32 cellular contexts compared by ENCODE assay signal in the genomic region with DNA sequence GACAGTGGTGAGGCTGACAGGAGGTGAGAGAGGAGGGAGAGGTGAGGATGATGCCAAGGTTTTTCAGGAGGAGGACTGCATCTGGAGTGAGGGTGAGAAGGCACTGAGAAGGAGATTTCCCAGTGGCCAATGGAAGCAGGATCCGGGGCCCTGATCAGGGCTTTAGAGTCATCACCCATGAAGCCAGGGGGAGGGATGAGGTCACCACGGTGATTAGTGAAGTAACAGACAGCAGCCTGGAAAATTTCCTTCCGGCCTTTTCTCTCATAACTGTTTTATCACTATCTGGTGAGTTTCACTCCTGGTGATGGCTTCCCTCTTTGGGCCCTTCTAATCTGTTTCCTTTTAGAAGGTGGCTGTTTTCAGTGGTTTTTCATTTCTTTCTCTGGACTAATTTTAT.
A peak's percentile ranks its signal among the peaks of the same experiment; 100 is the strongest.
DNase-seq lines count a peak whose midpoint lies in the region; ATAC-seq, FAIRE-seq and TF ChIP-seq lines count a peak whose summit lies in the region.
"Had no signal": no experiment of that assay in that cellular context is flagged by ENCODE, and none has a peak within 500 bp of the region (broad histone marks: within the 10 kb centered on the region; RNA-seq: fewer than 3 reads in every experiment).

No MANE protein-coding gene starts in this region.

- peak overlapping the region in 1 of 2 experiments; percentile 30 for H3K14ac ChIP-seq in mesenchymal stem cell (ENCODE audit: low read length in 2 of 2)

- H3K9me3 ChIP-seq in GM12878 (replicated peaks; ENCODE audit: control insufficient read depth, insufficient read depth, low read length) (no peaks in the 10 kb centered on the region), mesenchymal stem cell (ENCODE audit: control insufficient read depth, low read length) (no peaks in the 10 kb centered on the region)
- H3K9me3 ChIP-seq: heart left ventricle, SK-N-SH, suprapubic skin had no signal

- TF ChIP-seq CTCF in GM12878 (IDR thresholded peaks at IDR 0.05 in 2 of 3, conservative IDR thresholded peaks at IDR 0.05 in 1 of 3; ENCODE audit: control insufficient read depth in 2 of 3, extremely low read depth in 1 of 3, insufficient read depth in 1 of 3, low read depth in 3 of 3, low read length in 3 of 3) = no peak

- H3K4ac ChIP-seq in mesenchymal stem cell (ENCODE audit: low read depth in 1 of 2, low read length in 2 of 2) = peak overlapping the region in 1 of 2 experiments; percentile 9

- POLR2A ChIA-PET in GM12878 (lab: Charles Lee) = no interaction called here

- no TSS peak for BruUV-seq in GM12878 (replicated peaks; lab: Mats Ljungman, UMichigan)

- H3K4me3 ChIP-seq in GM12878 = no peak overlapping the region
- H3K4me3 ChIP-seq in mesenchymal stem cell (ENCODE audit: insufficient read depth in 1 of 2, low read depth in 1 of 2, low read length in 2 of 2) = no peak overlapping the region
- H3K4me3 ChIP-seq: GM23338, heart left ventricle, K562, suprapubic skin had no signal

- H3K4me1 ChIP-seq in GM12878 (ENCODE audit: control insufficient read depth, insufficient read depth, low read length) = peaks cover 5% of the 10 kb centered on the region
- peaks cover 12% of the 10 kb centered on the region for H3K4me1 ChIP-seq in mesenchymal stem cell (ENCODE audit: control insufficient read depth, insufficient read depth, low read depth, low read length)

- DNase-seq in AG08396 (ENCODE audit: low spot score) (peak; percentile 12), HT1080 (ENCODE audit: low read depth) (peak; percentile 32), GM12878 (ENCODE audit: low read depth, low spot score) (no peak), mesenchymal stem cell (peak; percentile 57), DMS 273 (lab: John Stamatoyannopoulos, UW; ENCODE audit: unreplicated experiment) (no peak), NCI-H146 treated with DMSO at 0.1 percent for 48 hours (lab: John Stamatoyannopoulos, UW; ENCODE audit: unreplicated experiment) (no peak), KBM-7 (no peak), nucleus accumbens (lab: John Stamatoyannopoulos, UW) (no peak)
- DNase-seq: 8988T; activated gamma-delta T cell; activated naive CD8-positive, alpha-beta T cell treated with anti-CD3 and anti-CD28 coated beads for 36 hours; activated T-cell treated with anti-CD3 and anti-CD28 coated beads, Interleukin-2, amount 50 U/mL, for 24 hours; aorta; cortex of kidney; effector memory CD8-positive, alpha-beta T cell; erythroblast; heart left ventricle; left colon; mammary epithelial cell; NCI-H1105; NCI-H2029; NCI-H524 treated with DMSO at 0.1 percent for 48 hours; nephron progenitor cell; NK-92 treated with Interleukin-12 subunit alpha and Interleukin-12 subunit beta, amount 100 ng/mL, for 24 hours; SK-N-SH had no signal

- H2BK15ac ChIP-seq in mesenchymal stem cell (ENCODE audit: low read depth, poor library complexity, severe bottlenecking) = no peak overlapping the region

- no peak overlapping the region for H2AK5ac ChIP-seq in mesenchymal stem cell (ENCODE audit: low read length, severe bottlenecking)

- H3K36me3 ChIP-seq in GM12878 (ENCODE audit: control insufficient read depth in 2 of 2, insufficient read depth in 2 of 2, low read length in 1 of 2) = no peaks in the 10 kb centered on the region
- H3K36me3 ChIP-seq in mesenchymal stem cell (ENCODE audit: control insufficient read depth in 1 of 2, insufficient read depth in 2 of 2, low read depth in 1 of 2, low read length in 2 of 2) = no peaks in the 10 kb centered on the region
- H3K36me3 ChIP-seq: heart left ventricle, suprapubic skin had no signal

- no peaks in the 10 kb centered on the region for H4K20me1 ChIP-seq in GM12878 (ENCODE audit: control insufficient read depth, insufficient read depth)

- no peak for TF ChIP-seq POLR2A in GM12878 (IDR thresholded peaks at IDR 0.05; ENCODE audit: low read depth, low read length)

- no peaks in the 10 kb centered on the region for H3K79me2 ChIP-seq in GM12878 (ENCODE audit: control insufficient read depth, insufficient read depth, low read length)

- intact Hi-C loops in GM12878 (cut with micrococcal nuclease; ENCODE audit: unreplicated experiment) = no loop called here

- H3K4me2 ChIP-seq in GM12878 (ENCODE audit: control insufficient read depth, insufficient read depth) (no peak overlapping the region), mesenchymal stem cell (ENCODE audit: low read length, poor library complexity, severe bottlenecking) (no peak overlapping the region)
- H3K4me2 ChIP-seq: GM23338, SK-N-SH had no signal

- peak overlapping the region; percentile 45 for H4K8ac ChIP-seq in mesenchymal stem cell (ENCODE audit: low read length)

- FAIRE-seq in GM12878 (lab: Jason Lieb, UNC) = no peak
- FAIRE-seq: D721Med, K562, TTC549, urothelium cell line had no signal

- H3K18ac ChIP-seq in mesenchymal stem cell (ENCODE audit: low read depth in 1 of 2, low read length in 2 of 2) = no peak overlapping the region

- TF ChIP-seq EP300 in GM12878 (IDR thresholded peaks at IDR 0.05; ENCODE audit: borderline replicate concordance in 1 of 2, control insufficient read depth in 1 of 2, low read depth in 2 of 2, low read length in 2 of 2) = no peak

- peak; percentile 59 for ATAC-seq in GM12878
- ATAC-seq: effector memory CD8-positive, alpha-beta T cell; GM23338; heart left ventricle; K562; left colon; stimulated activated memory B cell treated with anti-CD40 and anti-IgM and Interleukin-4, amounts not matched to agents 10 μg/mL and 1 μg/mL and 100 μg/mL, for 72 hours had no signal

- H3K27ac ChIP-seq in GM12878 (ENCODE audit: control insufficient read depth, insufficient read depth) (no peak overlapping the region), mesenchymal stem cell (ENCODE audit: low read length, poor library complexity, severe bottlenecking) (no peak overlapping the region)
- H3K27ac ChIP-seq: heart left ventricle, suprapubic skin had no signal

- RAD21 ChIA-PET in GM12878 (lab: Charles Lee; ENCODE audit: unreplicated experiment) = no interaction called here

- no peak overlapping the region for H2AFZ ChIP-seq in GM12878 (ENCODE audit: control insufficient read depth, low read depth, low read length)
- H2AFZ ChIP-seq in mesenchymal stem cell (ENCODE audit: low read depth, low read length) = no peak overlapping the region
- H2AFZ ChIP-seq: GM23338 had no signal

- WGBS in GM12878 (ENCODE audit: insufficient coverage, insufficient replicate concordance, low lambda C conversion rate, missing lambda C conversion rate) = 49% methylated on average over 3 of the region's 3 CpGs
- 57% methylated on average over 1 of the region's 3 CpGs for WGBS in mesenchymal stem cell

- H3K79me1 ChIP-seq in mesenchymal stem cell (replicated peaks; ENCODE audit: low read length, poor library complexity, severe bottlenecking) = no peaks in the 10 kb centered on the region

- in situ Hi-C loops in GM12878 (cut with MboI) = no loop called here
- in situ Hi-C loops in KBM-7 (cut with MboI; ENCODE audit: low pct_unique_long_range_greater_than_20kb, low sequenced_read_pairs) = no loop called here

- no peak overlapping the region for H4K91ac ChIP-seq in mesenchymal stem cell (ENCODE audit: low read length)

- SMC1A ChIA-PET in GM12878 (lab: Charles Lee; ENCODE audit: uncharacterized antibody, unreplicated experiment) = interaction anchor here (0.9 to 1.0 kb wide), 2 partner anchors 12 to 29 kb away, joined by 3 to 5 read pairs; no protein-coding TSS in a partner anchor

- H3K23ac ChIP-seq in mesenchymal stem cell (ENCODE audit: low read length in 2 of 2) = no peak overlapping the region

- CTCF ChIA-PET in GM12878 (lab: Yijun Ruan, JAX) = no interaction called here

- H2BK120ac ChIP-seq in mesenchymal stem cell (ENCODE audit: low read depth, low read length) = no peak overlapping the region

- no peak overlapping the region for H2BK5ac ChIP-seq in mesenchymal stem cell (ENCODE audit: low read depth, low read length, poor library complexity, severe bottlenecking)

- H3K9ac ChIP-seq in GM12878 (ENCODE audit: control insufficient read depth, insufficient read depth, low read length) (no peak overlapping the region), mesenchymal stem cell (ENCODE audit: low read length) (no peak overlapping the region)
- H3K9ac ChIP-seq: SK-N-SH had no signal

- TF ChIP-seq RAD21 in GM12878 (IDR thresholded peaks at IDR 0.05; ENCODE audit: insufficient read depth, low read depth, low read length) = no peak

- H2BK12ac ChIP-seq in mesenchymal stem cell (ENCODE audit: low read length in 2 of 2) = no peak overlapping the region

- H3K27me3 ChIP-seq in GM12878 (replicated peaks in 1 of 2; ENCODE audit: control insufficient read depth in 2 of 2, insufficient read depth in 2 of 2, low read length in 1 of 2) (no peaks in the 10 kb centered on the region), mesenchymal stem cell (ENCODE audit: control insufficient read depth in 1 of 2, insufficient read depth in 1 of 2, low read length in 2 of 2) (peaks cover 0 to 25% of the 10 kb centered on the region in 2 experiments)
- H3K27me3 ChIP-seq: suprapubic skin had no signal

TF ChIP-seq in GM12878, 131 proteins besides CTCF, POLR2A, EP300 and RAD21:
- TF ChIP-seq, protein P1, sequence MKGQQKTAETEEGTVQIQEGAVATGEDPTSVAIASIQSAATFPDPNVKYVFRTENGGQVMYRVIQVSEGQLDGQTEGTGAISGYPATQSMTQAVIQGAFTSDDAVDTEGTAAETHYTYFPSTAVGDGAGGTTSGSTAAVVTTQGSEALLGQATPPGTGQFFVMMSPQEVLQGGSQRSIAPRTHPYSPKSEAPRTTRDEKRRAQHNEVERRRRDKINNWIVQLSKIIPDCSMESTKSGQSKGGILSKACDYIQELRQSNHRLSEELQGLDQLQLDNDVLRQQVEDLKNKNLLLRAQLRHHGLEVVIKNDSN (IDR thresholded peaks at IDR 0.05; ENCODE audit: borderline replicate concordance, extremely low read length, insufficient read depth, low read depth, low read length) = no peak
- TF ChIP-seq SPI1 (IDR thresholded peaks at IDR 0.05; ENCODE audit: borderline replicate concordance, insufficient read depth, low read depth, low read length) (no peak), SP1 (IDR thresholded peaks at IDR 0.05; ENCODE audit: low read depth, low read length) (no peak), ESRRA (IDR thresholded peaks at IDR 0.05; ENCODE audit: low read length) (no peak), MXI1 (IDR thresholded peaks at IDR 0.05; ENCODE audit: low read depth, low read length) (no peak), POLR2AphosphoS5 (IDR thresholded peaks at IDR 0.05; ENCODE audit: low read length) (no peak), PML (IDR thresholded peaks at IDR 0.05; ENCODE audit: low read length) (no peak), ZSCAN29 (IDR thresholded peaks at IDR 0.05) (no peak), SIN3A (IDR thresholded peaks at IDR 0.05; ENCODE audit: low read depth, low read length) (no peak)
- TF ChIP-seq, protein P2, sequence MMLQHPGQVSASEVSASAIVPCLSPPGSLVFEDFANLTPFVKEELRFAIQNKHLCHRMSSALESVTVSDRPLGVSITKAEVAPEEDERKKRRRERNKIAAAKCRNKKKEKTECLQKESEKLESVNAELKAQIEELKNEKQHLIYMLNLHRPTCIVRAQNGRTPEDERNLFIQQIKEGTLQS (IDR thresholded peaks at IDR 0.05; ENCODE audit: borderline replicate concordance, extremely low read depth, low read depth, low read length) = no peak

Comparison
In these comparisons a context has a peak if more than half of its experiments do, and no peak if none do; other contexts are left out.
1. DNase-seq: peak in AG08396 (single experiment), HT1080 (single experiment) and mesenchymal stem cell (single experiment); none in GM12878 (single experiment), DMS 273 (single experiment), NCI-H146 treated with DMSO at 0.1 percent for 48 hours (single experiment), KBM-7 (single experiment) and nucleus accumbens (0 of 56).